ENCODE assay signal across 1 cellular context in the genomic region with DNA sequence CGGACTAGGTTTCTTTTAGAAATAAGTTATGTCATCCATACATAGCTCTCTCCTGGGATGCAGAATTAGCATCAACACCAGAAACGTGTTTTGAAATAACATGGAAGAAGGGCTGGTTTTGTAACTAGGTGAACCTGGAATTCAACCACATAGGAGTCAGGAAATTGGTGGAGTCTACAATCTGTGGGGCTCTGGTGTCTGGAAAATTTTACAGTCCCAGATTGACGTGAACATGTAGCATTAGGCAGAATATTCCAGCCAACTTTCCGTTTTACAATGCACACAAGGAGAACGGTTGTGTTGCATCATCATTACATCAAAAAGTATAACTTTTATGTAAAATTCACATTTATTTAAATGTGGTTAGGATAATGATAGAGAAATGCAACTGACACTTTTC.
TF ChIP-seq lines count a peak whose summit lies in the region.

No MANE protein-coding gene starts in this region.

TF ChIP-seq in IMR-90, 13 proteins besides CTCF, POLR2A, EP300 and RAD21:
- peak; percentile 71 for TF ChIP-seq CEBPB (IDR thresholded peaks at IDR 0.05; ENCODE audit: low read depth, low read length)
- no peak for TF ChIP-seq BHLHE40 (IDR thresholded peaks at IDR 0.05; ENCODE audit: low read depth, low read length)
- no peak for TF ChIP-seq RCOR1 (IDR thresholded peaks at IDR 0.05; ENCODE audit: insufficient replicate concordance, low read length)
